Comparison of ENCODE assay signal across 43 cellular contexts in genomic region chr2:240664622-240665021, GRCh38. TPM values are rescaled to one million over a fixed set of nuclear protein-coding genes. Genes with fewer than 3 reads are reported as not detected.
"Had no signal": no experiment of that assay in that cellular context is flagged by ENCODE, and none has a peak within 500 bp of the region (broad histone marks: within the 10 kb centered on the region; RNA-seq: fewer than 3 reads in every experiment).

No MANE protein-coding gene starts in this region.

- DNase-seq: activated effector memory CD4-positive, alpha-beta T cell treated with anti-CD3 and anti-CD28 coated beads, Interleukin-2, amount 50 U/mL, for 16 hours; activated effector memory CD4-positive, alpha-beta T cell treated with Interleukin-2 at 50 U/mL for 16 hours; activated gamma-delta T cell; activated gamma-delta T cell treated with Interleukin-2 at 50 U/mL for 16 hours; activated naive CD4-positive, alpha-beta T cell; activated naive CD4-positive, alpha-beta T cell treated with anti-CD3 and anti-CD28 coated beads for 36 hours; activated naive CD4-positive, alpha-beta T cell treated with anti-CD3 and anti-CD28 coated beads, Interleukin-2, amount 10 ng/mL, durations not matched to agents 7 days and 5 days; activated naive CD4-positive, alpha-beta T cell treated with anti-CD3 and anti-CD28 coated beads, Interleukin-2, amount 50 U/mL, for 16 hours; activated naive CD4-positive, alpha-beta T cell treated with Interleukin-2 at 50 U/mL for 16 hours; activated naive CD8-positive, alpha-beta T cell treated with anti-CD3 and anti-CD28 coated beads for 36 hours; activated naive CD8-positive, alpha-beta T cell treated with anti-CD3 and anti-CD28 coated beads, Interleukin-2, amount 10 ng/mL, durations not matched to agents 7 days and 5 days; activated naive CD8-positive, alpha-beta T cell treated with anti-CD3 and anti-CD28 coated beads, Interleukin-2, amount 50 U/mL, for 24 hours; activated T-cell treated with anti-CD3 and anti-CD28 coated beads, Interleukin-2, amount 50 U/mL, for 1 hour; activated T-cell treated with anti-CD3 and anti-CD28 coated beads, Interleukin-2, amount 50 U/mL, for 24 hours; activated T-cell treated with anti-CD3 and anti-CD28 coated beads, Interleukin-2, amount 50 U/mL, for 4 hours; activated T-cell treated with anti-CD3 and anti-CD28 coated beads, Interleukin-2, amount 50 U/mL, for 48 hours; activated T-cell treated with anti-CD3 and anti-CD28 coated beads, Interleukin-2, amount 50 U/mL, for 72 hours; adrenal gland; amniotic stem cell; amygdala; anterior cingulate cortex; aorta; body of pancreas; brain microvascular endothelial cell; caudate nucleus; central memory CD4-positive, alpha-beta T cell; cerebellar nuclear complex had no signal

- H3K27me3 ChIP-seq: ascending aorta, body of pancreas, breast epithelium, cardiac muscle cell had no signal

- H3K27ac Mint-ChIP-seq: activated naive CD4-positive, alpha-beta T cell treated with anti-CD3 and anti-CD28 coated beads for 36 hours; activated naive CD4-positive, alpha-beta T cell treated with anti-CD3 and anti-CD28 coated beads, Interleukin-2, amount 10 ng/mL, durations not matched to agents 7 days and 5 days; activated naive CD4-positive, alpha-beta T cell treated with anti-CD3 and anti-CD28 coated beads, Interleukin-2, amount 50 U/mL, for 24 hours; activated naive CD4-positive, alpha-beta T cell treated with anti-CD3 and anti-CD28 coated beads, Interleukin-2, amount 50 U/mL, for 72 hours; activated naive CD8-positive, alpha-beta T cell; activated naive CD8-positive, alpha-beta T cell treated with anti-CD3 and anti-CD28 coated beads for 36 hours; activated naive CD8-positive, alpha-beta T cell treated with anti-CD3 and anti-CD28 coated beads, Interleukin-2, amount 10 ng/mL, durations not matched to agents 7 days and 5 days; activated naive CD8-positive, alpha-beta T cell treated with anti-CD3 and anti-CD28 coated beads, Interleukin-2, amount 50 U/mL, for 24 hours; activated T-cell treated with anti-CD3 and anti-CD28 coated beads, Interleukin-2, amount 50 U/mL, for 24 hours; activated T-cell treated with anti-CD3 and anti-CD28 coated beads, Interleukin-2, amount 50 U/mL, for 72 hours; activated T-helper 1 cell treated with anti-CD3 and anti-CD28 coated beads, Interleukin-12 subunit alpha, Interleukin-12 subunit beta, Interleukin-2, Interleukin-4 antibody, amounts not matched to agents 30 ng/mL and 10 ng/mL and 1 ng/mL, durations not matched to agents 14 hours and 24 hours and 36 hours; activated T-helper 17 cell treated with anti-CD3 and anti-CD28 coated beads, Interleukin-2, amount 50 U/mL, for 72 hours; activated T-helper 2 cell treated with anti-CD3 and anti-CD28 coated beads, Interferon-gamma antibody, Interleukin-2, Interleukin-4, amounts not matched to agents 10 μg/mL and 5 μg/mL and 100 μg/mL, durations not matched to agents 14 hours and 24 hours and 36 hours; brain had no signal

- H3K36me3 Mint-ChIP-seq: activated naive CD4-positive, alpha-beta T cell treated with anti-CD3 and anti-CD28 coated beads, Interleukin-2, amount 10 ng/mL, durations not matched to agents 7 days and 5 days; activated naive CD4-positive, alpha-beta T cell treated with anti-CD3 and anti-CD28 coated beads, Interleukin-2, amount 50 U/mL, for 72 hours; activated naive CD8-positive, alpha-beta T cell treated with anti-CD3 and anti-CD28 coated beads for 36 hours; activated naive CD8-positive, alpha-beta T cell treated with anti-CD3 and anti-CD28 coated beads, Interleukin-2, amount 10 ng/mL, durations not matched to agents 7 days and 5 days; brain had no signal

- H3K27ac ChIP-seq: adrenal gland, ascending aorta, body of pancreas, brain microvascular endothelial cell, breast epithelium, cardiac muscle cell had no signal

- H3K4me1 ChIP-seq: adrenal gland, ascending aorta, body of pancreas, breast epithelium had no signal

- H3K4me1 Mint-ChIP-seq: activated naive CD4-positive, alpha-beta T cell treated with anti-CD3 and anti-CD28 coated beads, Interleukin-2, amount 10 ng/mL, durations not matched to agents 7 days and 5 days; activated naive CD4-positive, alpha-beta T cell treated with anti-CD3 and anti-CD28 coated beads, Interleukin-2, amount 50 U/mL, for 24 hours; activated naive CD8-positive, alpha-beta T cell treated with anti-CD3 and anti-CD28 coated beads for 36 hours; activated naive CD8-positive, alpha-beta T cell treated with anti-CD3 and anti-CD28 coated beads, Interleukin-2, amount 10 ng/mL, durations not matched to agents 7 days and 5 days; activated naive CD8-positive, alpha-beta T cell treated with anti-CD3 and anti-CD28 coated beads, Interleukin-2, amount 50 U/mL, for 24 hours; activated T-helper 17 cell treated with anti-CD3 and anti-CD28 coated beads, Interleukin-2, amount 50 U/mL, for 72 hours; brain; central memory CD8-positive, alpha-beta T cell had no signal

- H3K36me3 ChIP-seq: adrenal gland, ascending aorta, brain microvascular endothelial cell, breast epithelium, cardiac muscle cell had no signal

- H3K4me3 Mint-ChIP-seq: activated naive CD4-positive, alpha-beta T cell treated with anti-CD3 and anti-CD28 coated beads for 36 hours; activated naive CD4-positive, alpha-beta T cell treated with anti-CD3 and anti-CD28 coated beads, Interleukin-2, amount 10 ng/mL, durations not matched to agents 7 days and 5 days; activated naive CD4-positive, alpha-beta T cell treated with anti-CD3 and anti-CD28 coated beads, Interleukin-2, amount 50 U/mL, for 24 hours; activated naive CD8-positive, alpha-beta T cell; activated naive CD8-positive, alpha-beta T cell treated with anti-CD3 and anti-CD28 coated beads for 36 hours; activated naive CD8-positive, alpha-beta T cell treated with anti-CD3 and anti-CD28 coated beads, Interleukin-2, amount 10 ng/mL, durations not matched to agents 7 days and 5 days; activated naive CD8-positive, alpha-beta T cell treated with anti-CD3 and anti-CD28 coated beads, Interleukin-2, amount 50 U/mL, for 24 hours; activated T-cell treated with anti-CD3 and anti-CD28 coated beads, Interleukin-2, amount 50 U/mL, for 24 hours; activated T-cell treated with anti-CD3 and anti-CD28 coated beads, Interleukin-2, amount 50 U/mL, for 4 hours; activated T-cell treated with anti-CD3 and anti-CD28 coated beads, Interleukin-2, amount 50 U/mL, for 72 hours; activated T-helper 1 cell treated with anti-CD3 and anti-CD28 coated beads, Interleukin-12 subunit alpha, Interleukin-12 subunit beta, Interleukin-2, Interleukin-4 antibody, amounts not matched to agents 30 ng/mL and 10 ng/mL and 1 ng/mL, durations not matched to agents 14 hours and 24 hours and 36 hours; activated T-helper 17 cell treated with anti-CD3 and anti-CD28 coated beads, Interleukin-2, amount 50 U/mL, for 72 hours; brain; central memory CD8-positive, alpha-beta T cell had no signal

- H3K9me3 Mint-ChIP-seq: activated T-helper 17 cell treated with anti-CD3 and anti-CD28 coated beads, Interleukin-2, amount 50 U/mL, for 72 hours; central memory CD8-positive, alpha-beta T cell had no signal

- H3K9me3 ChIP-seq: body of pancreas had no signal

- FAIRE-seq: astrocyte, bronchial epithelial cell had no signal

- H3K4me3 ChIP-seq: adrenal gland, ascending aorta, body of pancreas, breast epithelium, cardiac muscle cell had no signal

- ATAC-seq: activated naive CD4-positive, alpha-beta T cell treated with anti-CD3 and anti-CD28 coated beads, Interleukin-2, amount 50 U/mL, for 72 hours; activated naive CD8-positive, alpha-beta T cell treated with anti-CD3 and anti-CD28 coated beads, Interleukin-2, amount 50 U/mL, for 24 hours; activated T-cell treated with anti-CD3 and anti-CD28 coated beads, Interleukin-2, amount 50 U/mL, for 4 hours; activated T-cell treated with anti-CD3 and anti-CD28 coated beads, Interleukin-2, amount 50 U/mL, for 72 hours; activated T-helper 17 cell treated with anti-CD3 and anti-CD28 coated beads, Interleukin-2, amount 50 U/mL, for 72 hours; body of pancreas had no signal

RNA-seq across cellular contexts. Expression of gene AQP12B, which starts 18.1 kb away (rescaled TPM):
- total RNA-seq: activated naive CD4-positive, alpha-beta T cell treated with anti-CD3 and anti-CD28 coated beads for 36 hours; activated naive CD4-positive, alpha-beta T cell treated with anti-CD3 and anti-CD28 coated beads, Interleukin-2, amount 50 U/mL, for 72 hours; activated naive CD8-positive, alpha-beta T cell treated with anti-CD3 and anti-CD28 coated beads for 36 hours; activated naive CD8-positive, alpha-beta T cell treated with anti-CD3 and anti-CD28 coated beads, Interleukin-2, amount 10 ng/mL, durations not matched to agents 7 days and 5 days; activated T-cell treated with anti-CD3 and anti-CD28 coated beads, Interleukin-2, amount 50 U/mL, for 4 hours; activated T-cell treated with anti-CD3 and anti-CD28 coated beads, Interleukin-2, amount 50 U/mL, for 72 hours; activated T-helper 1 cell treated with anti-CD3 and anti-CD28 coated beads, Interleukin-12 subunit alpha, Interleukin-12 subunit beta, Interleukin-2, Interleukin-4 antibody, amounts not matched to agents 30 ng/mL and 10 ng/mL and 1 ng/mL, durations not matched to agents 14 hours and 24 hours and 36 hours; activated T-helper 17 cell treated with anti-CD3 and anti-CD28 coated beads, Interleukin-2, amount 50 U/mL, for 72 hours; activated T-helper 2 cell treated with anti-CD3 and anti-CD28 coated beads, Interferon-gamma antibody, Interleukin-2, Interleukin-4, amounts not matched to agents 10 μg/mL and 5 μg/mL and 100 μg/mL, durations not matched to agents 14 hours and 24 hours and 36 hours; adrenal gland; aorta; ascending aorta; astrocyte; breast epithelium; bronchial epithelial cell; cardiac muscle cell; cardiac septum; cerebellum; chondrocyte had no signal
- polyA plus RNA-seq: cardiac muscle cell had no signal

RNA-seq across cellular contexts. Expression of gene AQP12A, which starts 27.0 kb away (rescaled TPM):
- total RNA-seq: activated naive CD4-positive, alpha-beta T cell treated with anti-CD3 and anti-CD28 coated beads for 36 hours; activated naive CD4-positive, alpha-beta T cell treated with anti-CD3 and anti-CD28 coated beads, Interleukin-2, amount 50 U/mL, for 72 hours; activated naive CD8-positive, alpha-beta T cell treated with anti-CD3 and anti-CD28 coated beads for 36 hours; activated naive CD8-positive, alpha-beta T cell treated with anti-CD3 and anti-CD28 coated beads, Interleukin-2, amount 10 ng/mL, durations not matched to agents 7 days and 5 days; activated T-cell treated with anti-CD3 and anti-CD28 coated beads, Interleukin-2, amount 50 U/mL, for 4 hours; activated T-cell treated with anti-CD3 and anti-CD28 coated beads, Interleukin-2, amount 50 U/mL, for 72 hours; activated T-helper 1 cell treated with anti-CD3 and anti-CD28 coated beads, Interleukin-12 subunit alpha, Interleukin-12 subunit beta, Interleukin-2, Interleukin-4 antibody, amounts not matched to agents 30 ng/mL and 10 ng/mL and 1 ng/mL, durations not matched to agents 14 hours and 24 hours and 36 hours; activated T-helper 17 cell treated with anti-CD3 and anti-CD28 coated beads, Interleukin-2, amount 50 U/mL, for 72 hours; activated T-helper 2 cell treated with anti-CD3 and anti-CD28 coated beads, Interferon-gamma antibody, Interleukin-2, Interleukin-4, amounts not matched to agents 10 μg/mL and 5 μg/mL and 100 μg/mL, durations not matched to agents 14 hours and 24 hours and 36 hours; adrenal gland; aorta; ascending aorta; astrocyte; breast epithelium; bronchial epithelial cell; cardiac muscle cell; cardiac septum; cerebellum; chondrocyte had no signal
- polyA plus RNA-seq: adrenal gland, cardiac muscle cell had no signal

RNA-seq across cellular contexts. Expression of gene GPR35, which starts 39.3 kb away (rescaled TPM):
- total RNA-seq: ascending aorta had no signal
